34 cellular contexts compared by ENCODE assay signal in the genomic region with DNA sequence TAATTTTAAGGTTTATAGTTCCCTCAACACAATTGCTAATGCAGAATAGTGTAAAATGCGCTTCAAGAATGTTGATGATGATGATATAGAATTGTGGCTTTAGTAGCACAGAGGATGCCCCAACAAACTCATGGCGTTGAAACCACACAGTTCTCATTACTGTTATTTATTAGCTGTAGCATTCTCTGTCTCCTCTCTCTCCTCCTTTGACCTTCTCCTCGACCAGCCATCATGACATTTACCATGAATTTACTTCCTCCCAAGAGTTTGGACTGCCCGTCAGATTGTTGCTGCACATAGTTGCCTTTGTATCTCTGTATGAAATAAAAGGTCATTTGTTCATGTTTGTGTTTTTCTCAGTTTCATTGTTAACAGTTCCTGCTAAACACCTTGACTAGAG.
"Had no signal": no experiment of that assay in that cellular context is flagged by ENCODE, and none has a peak within 500 bp of the region (broad histone marks: within the 10 kb centered on the region; RNA-seq: fewer than 3 reads in every experiment).

No MANE protein-coding gene starts in this region.

- H3K27me3 Mint-ChIP-seq: activated CD4-positive, alpha-beta T cell treated with anti-CD3 and anti-CD28 coated beads, Interleukin-2, amount 10 ng/mL, durations not matched to agents 7 days and 5 days; activated naive CD4-positive, alpha-beta T cell treated with anti-CD3 and anti-CD28 coated beads, Interleukin-2, amount 50 U/mL, for 24 hours had no signal

- H3K4me3 ChIP-seq: ascending aorta had no signal

- H3K27me3 ChIP-seq: ascending aorta had no signal

- DNase-seq: activated CD4-positive, alpha-beta T cell treated with anti-CD3 and anti-CD28 coated beads for 1 hour; activated CD4-positive, alpha-beta T cell treated with anti-CD3 and anti-CD28 coated beads, Interleukin-2, amount 10 ng/mL, durations not matched to agents 7 days and 5 days; activated CD4-positive, alpha-beta T cell treated with anti-CD3 and anti-CD28 coated beads, Interleukin-2, amount 50 U/mL, for 48 hours; activated CD4-positive, CD25-positive, alpha-beta regulatory T cell; activated CD8-positive, alpha-beta memory T cell treated with anti-CD3 and anti-CD28 coated beads, Interleukin-2, amount 50 U/mL, for 48 hours; activated CD8-positive, alpha-beta T cell treated with anti-CD3 and anti-CD28 coated beads, Interleukin-2, amount 10 ng/mL, durations not matched to agents 7 days and 5 days; activated effector memory CD4-positive, alpha-beta T cell treated with anti-CD3 and anti-CD28 coated beads, Interleukin-2, amount 50 U/mL, for 16 hours; activated naive CD4-positive, alpha-beta T cell treated with Interleukin-2 at 50 U/mL for 16 hours; activated T-cell treated with anti-CD3 and anti-CD28 coated beads, Interleukin-2, amount 50 U/mL, for 48 hours; amygdala; Kasumi-1; KG1; NCI-H1092 treated with DMSO at 0.1 percent for 48 hours; NCI-H1417; NCI-H146; NCI-H187; NCI-H2029 treated with DMSO at 0.1 percent for 48 hours; NCI-H2107; NCI-H2171; NCI-H510A; NCI-H526; NCI-H748 treated with DMSO at 0.1 percent for 48 hours; NK-92 treated with Interleukin-12 subunit alpha and Interleukin-12 subunit beta, amount 100 ng/mL, for 24 hours; PC-3; SIG-M5; SW 1271; T-helper 1 cell; T-helper 2 cell; T-helper 9 cell had no signal

- H3K9me3 ChIP-seq: ascending aorta had no signal

- H3K4me3 Mint-ChIP-seq: activated CD4-positive, alpha-beta T cell treated with anti-CD3 and anti-CD28 coated beads, Interleukin-2, amount 10 ng/mL, durations not matched to agents 7 days and 5 days; activated CD8-positive, alpha-beta T cell treated with anti-CD3 and anti-CD28 coated beads, Interleukin-2, amount 10 ng/mL, durations not matched to agents 7 days and 5 days; activated naive CD4-positive, alpha-beta T cell treated with anti-CD3 and anti-CD28 coated beads, Interleukin-2, amount 50 U/mL, for 24 hours had no signal

- ATAC-seq: activated CD8-positive, alpha-beta T cell treated with anti-CD3 and anti-CD28 coated beads, Interleukin-2, amount 10 ng/mL, durations not matched to agents 7 days and 5 days; PC-3; Right ventricle myocardium inferior had no signal

- H3K27ac ChIP-seq: ascending aorta, RWPE1, VCaP had no signal

- H3K4me1 Mint-ChIP-seq: activated naive CD4-positive, alpha-beta T cell treated with anti-CD3 and anti-CD28 coated beads, Interleukin-2, amount 50 U/mL, for 24 hours had no signal

- H3K9me3 Mint-ChIP-seq: activated CD4-positive, alpha-beta T cell treated with anti-CD3 and anti-CD28 coated beads, Interleukin-2, amount 10 ng/mL, durations not matched to agents 7 days and 5 days; activated naive CD4-positive, alpha-beta T cell treated with anti-CD3 and anti-CD28 coated beads, Interleukin-2, amount 50 U/mL, for 24 hours had no signal

- H3K27ac Mint-ChIP-seq: activated CD4-positive, alpha-beta T cell treated with anti-CD3 and anti-CD28 coated beads, Interleukin-2, amount 10 ng/mL, durations not matched to agents 7 days and 5 days; activated CD8-positive, alpha-beta T cell treated with anti-CD3 and anti-CD28 coated beads, Interleukin-2, amount 10 ng/mL, durations not matched to agents 7 days and 5 days; activated naive CD4-positive, alpha-beta T cell treated with anti-CD3 and anti-CD28 coated beads, Interleukin-2, amount 50 U/mL, for 24 hours had no signal

- H3K4me1 ChIP-seq: ascending aorta had no signal
